1 cellular context compared by ENCODE assay signal in the genomic region with DNA sequence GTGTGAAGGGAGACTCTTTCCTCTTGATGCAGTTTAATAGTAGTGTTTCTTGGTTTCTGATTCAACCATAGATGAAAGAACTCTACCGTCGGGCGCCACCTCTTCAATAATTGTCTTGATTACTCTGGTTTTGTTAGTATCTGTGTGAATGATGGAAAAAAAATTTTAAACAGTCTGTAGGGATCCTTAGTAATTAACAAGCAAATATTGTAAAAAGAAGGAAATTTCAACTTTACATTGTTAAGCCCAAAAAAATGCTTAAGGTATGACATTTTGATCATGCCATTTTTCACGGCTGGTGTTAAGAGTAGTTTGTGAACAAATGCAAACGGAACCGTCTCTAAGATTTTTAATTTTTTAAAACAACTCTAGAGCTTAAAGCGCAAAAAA.
TF ChIP-seq lines count a peak whose summit lies in the region.

No MANE protein-coding gene starts in this region.

TF ChIP-seq in IMR-90, 13 proteins besides CTCF, POLR2A, EP300 and RAD21 (continued from another document):
- TF ChIP-seq, protein P1, sequence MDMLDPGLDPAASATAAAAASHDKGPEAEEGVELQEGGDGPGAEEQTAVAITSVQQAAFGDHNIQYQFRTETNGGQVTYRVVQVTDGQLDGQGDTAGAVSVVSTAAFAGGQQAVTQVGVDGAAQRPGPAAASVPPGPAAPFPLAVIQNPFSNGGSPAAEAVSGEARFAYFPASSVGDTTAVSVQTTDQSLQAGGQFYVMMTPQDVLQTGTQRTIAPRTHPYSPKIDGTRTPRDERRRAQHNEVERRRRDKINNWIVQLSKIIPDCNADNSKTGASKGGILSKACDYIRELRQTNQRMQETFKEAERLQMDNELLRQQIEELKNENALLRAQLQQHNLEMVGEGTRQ (IDR thresholded peaks at IDR 0.05; ENCODE audit: low read depth, low read length): no peak
- TF ChIP-seq, protein P2, sequence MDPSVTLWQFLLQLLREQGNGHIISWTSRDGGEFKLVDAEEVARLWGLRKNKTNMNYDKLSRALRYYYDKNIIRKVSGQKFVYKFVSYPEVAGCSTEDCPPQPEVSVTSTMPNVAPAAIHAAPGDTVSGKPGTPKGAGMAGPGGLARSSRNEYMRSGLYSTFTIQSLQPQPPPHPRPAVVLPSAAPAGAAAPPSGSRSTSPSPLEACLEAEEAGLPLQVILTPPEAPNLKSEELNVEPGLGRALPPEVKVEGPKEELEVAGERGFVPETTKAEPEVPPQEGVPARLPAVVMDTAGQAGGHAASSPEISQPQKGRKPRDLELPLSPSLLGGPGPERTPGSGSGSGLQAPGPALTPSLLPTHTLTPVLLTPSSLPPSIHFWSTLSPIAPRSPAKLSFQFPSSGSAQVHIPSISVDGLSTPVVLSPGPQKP (IDR thresholded peaks at IDR 0.05; ENCODE audit: borderline replicate concordance, low read depth, low read length): no peak
- TF ChIP-seq NFE2L2 (IDR thresholded peaks at IDR 0.05; ENCODE audit: low read depth, low read length): no peak
- TF ChIP-seq BHLHE40 (IDR thresholded peaks at IDR 0.05; ENCODE audit: low read depth, low read length): no peak
- no peak for TF ChIP-seq SMC3 (IDR thresholded peaks at IDR 0.05; ENCODE audit: low read depth, low read length)
- no peak for TF ChIP-seq CHD1 (IDR thresholded peaks at IDR 0.05; ENCODE audit: low read depth, low read length)
- TF ChIP-seq FOS (IDR thresholded peaks at IDR 0.05; ENCODE audit: low read depth, low read length): no peak
- no peak for TF ChIP-seq RFX5 (IDR thresholded peaks at IDR 0.05; ENCODE audit: low read depth, low read length)
- no peak for TF ChIP-seq RCOR1 (IDR thresholded peaks at IDR 0.05; ENCODE audit: insufficient replicate concordance, low read length)
- TF ChIP-seq MAFK (IDR thresholded peaks at IDR 0.05; ENCODE audit: low read depth, low read length): no peak
